ENCODE assay signal across 16 cellular contexts in genomic region chr5:74636149-74636548, GRCh38.
"Had no signal": no experiment of that assay in that cellular context is flagged by ENCODE, and none has a peak within 500 bp of the region (broad histone marks: within the 10 kb centered on the region; RNA-seq: fewer than 3 reads in every experiment).

No MANE protein-coding gene starts in this region.

- H3K9me3 ChIP-seq: pancreas, tibial artery had no signal

- H3K4me3 Mint-ChIP-seq: activated CD4-positive, alpha-beta memory T cell treated with anti-CD3 and anti-CD28 coated beads, Interleukin-2, amount 10 ng/mL, durations not matched to agents 7 days and 5 days; activated naive CD4-positive, alpha-beta T cell treated with anti-CD3 and anti-CD28 coated beads, Interleukin-2, amount 50 U/mL, for 24 hours; activated T-cell treated with anti-CD3 and anti-CD28 coated beads, Interleukin-2, amount 50 U/mL, for 4 hours; immature natural killer cell had no signal

- ATAC-seq: activated T-cell treated with anti-CD3 and anti-CD28 coated beads, Interleukin-2, amount 50 U/mL, for 4 hours; pancreas had no signal

- H3K4me3 ChIP-seq: tibial artery had no signal

- H3K27ac ChIP-seq: epithelial cell of prostate, tibial artery, WERI-Rb-1 had no signal

- FAIRE-seq: pancreas had no signal

- DNase-seq: activated CD4-positive, alpha-beta memory T cell treated with anti-CD3 and anti-CD28 coated beads, Interleukin-2, amount 10 ng/mL, durations not matched to agents 7 days and 5 days; activated effector memory CD4-positive, alpha-beta T cell treated with Interleukin-2 at 50 U/mL for 16 hours; activated T-cell treated with anti-CD3 and anti-CD28 coated beads, Interleukin-2, amount 50 U/mL, for 4 hours; amniotic stem cell; cerebellar nuclear complex; effector memory CD4-positive, alpha-beta T cell; foreskin melanocyte; immature natural killer cell; pancreas; stimulated activated CD4-positive, alpha-beta T cell treated with anti-CD3 and anti-CD28 coated beads, Interleukin-15, amount 100 ng/mL, for 24 hours; stimulated activated CD4-positive, alpha-beta T cell treated with anti-CD3 and anti-CD28 coated beads, Interleukin-4, amount 100 ng/mL, for 1 hour; stimulated activated naive CD4-positive, alpha-beta T cell; tibial artery; WERI-Rb-1 had no signal

- H3K36me3 ChIP-seq: tibial artery had no signal

- H3K9me3 Mint-ChIP-seq: activated CD4-positive, alpha-beta memory T cell treated with anti-CD3 and anti-CD28 coated beads, Interleukin-2, amount 10 ng/mL, durations not matched to agents 7 days and 5 days; activated naive CD4-positive, alpha-beta T cell treated with anti-CD3 and anti-CD28 coated beads, Interleukin-2, amount 50 U/mL, for 24 hours; activated T-cell treated with anti-CD3 and anti-CD28 coated beads, Interleukin-2, amount 50 U/mL, for 4 hours; immature natural killer cell had no signal

- H3K27ac Mint-ChIP-seq: activated CD4-positive, alpha-beta memory T cell treated with anti-CD3 and anti-CD28 coated beads, Interleukin-2, amount 10 ng/mL, durations not matched to agents 7 days and 5 days; activated naive CD4-positive, alpha-beta T cell treated with anti-CD3 and anti-CD28 coated beads, Interleukin-2, amount 50 U/mL, for 24 hours had no signal

- H3K36me3 Mint-ChIP-seq: activated naive CD4-positive, alpha-beta T cell treated with anti-CD3 and anti-CD28 coated beads, Interleukin-2, amount 50 U/mL, for 24 hours had no signal

- H3K27me3 ChIP-seq: pancreas, tibial artery had no signal
